8 cellular contexts compared by ENCODE assay signal in genomic region chr12:120116443-120116791, GRCh38. TPM values are rescaled to one million over a fixed set of nuclear protein-coding genes. Genes with fewer than 3 reads are reported as not detected.
DNase-seq lines count a peak whose midpoint lies in the region; ATAC-seq and TF ChIP-seq lines count a peak whose summit lies in the region.

RAB35 (minus strand) TSS chr12:120116753; CDS start chr12:120116650, 103 bp downstream.

- peak within 1 kb of the TSS; percentile 89 to 93 for H3K9ac ChIP-seq in mucosa of rectum (ENCODE audit: low read depth in 1 of 2, low read length in 2 of 2)

- WGBS in ectodermal cell, 2 experiments = 1% methylated on average over 49 of the region's 49 CpGs

- TF ChIP-seq CTCF in GM12865 (IDR thresholded peaks at IDR 0.05; ENCODE audit: insufficient read depth, low read depth, low read length, missing control alignments) = no peak

- ATAC-seq in GM18870 (IDR thresholded peaks at IDR 0.05; ENCODE audit: unreplicated experiment) (no peak), HG03095 (IDR thresholded peaks at IDR 0.05; ENCODE audit: unreplicated experiment) (no peak)

- H3K36me3 ChIP-seq in ectodermal cell (ENCODE audit: control insufficient read depth, insufficient read depth, low read length) (no peaks in the 10 kb centered on the region), mucosa of rectum (ENCODE audit: control insufficient read depth in 2 of 2, insufficient read depth in 2 of 2, low read length in 2 of 2) (peaks cover 0 to 7% of the 10 kb centered on the region in 2 donors)

- no peaks in the 10 kb centered on the region for H3K9me3 ChIP-seq in ectodermal cell (ENCODE audit: control insufficient read depth, low read length)
- no peaks in the 10 kb centered on the region for H3K9me3 ChIP-seq in mucosa of rectum (ENCODE audit: control insufficient read depth in 2 of 2, low read length in 2 of 2)

- H3K27me3 ChIP-seq in ectodermal cell (ENCODE audit: control insufficient read depth, insufficient read depth, low read length, poor library complexity, severe bottlenecking) (no peaks in the 10 kb centered on the region), mucosa of rectum (ENCODE audit: control insufficient read depth in 2 of 2, insufficient read depth in 2 of 2, low read length in 2 of 2) (no peaks in the 10 kb centered on the region)

- H3K4me3 ChIP-seq in GM12865 (ENCODE audit: low read depth, low read length) (peak within 1 kb of the TSS; percentile 95), ectodermal cell (ENCODE audit: insufficient read depth, low read depth, low read length) (peak within 1 kb of the TSS; percentile 86), mucosa of rectum (ENCODE audit: low read length in 2 of 2) (peak within 1 kb of the TSS; percentile 96 to 98)

- peak within 1 kb of the TSS; percentile 88 for H3K27ac ChIP-seq in ectodermal cell (ENCODE audit: insufficient read depth, low read depth, low read length, poor library complexity, severe bottlenecking)
- H3K27ac ChIP-seq in mucosa of rectum (ENCODE audit: low read depth in 2 of 2, low read length in 2 of 2) = peak within 1 kb of the TSS; percentile 91 to 96

- DNase-seq in GM12865 (ENCODE audit: low read depth) (no peak), M059J (ENCODE audit: low read depth) (no peak), COLO668 (lab: John Stamatoyannopoulos, UW; ENCODE audit: unreplicated experiment) (no peak)
- no peak for DNase-seq in effector CD4-positive, alpha-beta T cell

- peaks cover 5% of the 10 kb centered on the region for H3K4me1 ChIP-seq in ectodermal cell (ENCODE audit: control insufficient read depth, insufficient read depth, low read length)
- H3K4me1 ChIP-seq in mucosa of rectum (ENCODE audit: control insufficient read depth in 2 of 2, insufficient read depth in 2 of 2, low read length in 2 of 2) = peaks cover 17 to 26% of the 10 kb centered on the region in 2 donors

RNA-seq across cellular contexts. Expression of gene RAB35, which starts in this region (rescaled TPM):
- total RNA-seq in M059J (2014; rRNA removed; shearing (Covaris generic)) = 19.9 and 28.6 TPM in 2 replicates
- 33.6 TPM for polyA plus RNA-seq in ectodermal cell (2013, experiment 1 of 4)
- polyA plus RNA-seq in ectodermal cell (2013, experiment 2 of 4) = 35.3 TPM
- 25.9 TPM for polyA plus RNA-seq in ectodermal cell (2013, experiment 3 of 4)
- 25.4 TPM for polyA plus RNA-seq in ectodermal cell (2013, experiment 4 of 4)
